ENCODE assay signal across 1 cellular context in genomic region chr4:40299126-40299525, GRCh38.
TF ChIP-seq lines count a peak whose summit lies in the region.

No MANE protein-coding gene starts in this region.

TF ChIP-seq in GM23338, 12 proteins besides CTCF, POLR2A, EP300 and RAD21 (continued from another document):
- TF ChIP-seq ZNF462 (CRISPR knock-in tag; IDR thresholded peaks at IDR 0.05) (no peak), NANOG (IDR thresholded peaks at IDR 0.05; ENCODE audit: borderline replicate concordance) (no peak), ZNF331 (CRISPR knock-in tag; IDR thresholded peaks at IDR 0.05; ENCODE audit: low read depth) (no peak), ZNF114 (CRISPR knock-in tag; IDR thresholded peaks at IDR 0.05) (no peak), CREB1 (CRISPR knock-in tag; IDR thresholded peaks at IDR 0.05; ENCODE audit: low read depth) (no peak), ETS1 (IDR thresholded peaks at IDR 0.05) (no peak)
